Comparison of ENCODE assay signal across 8 cellular contexts in genomic region chr12:48865441-48866290, GRCh38. TPM values are rescaled to one million over a fixed set of nuclear protein-coding genes. Genes with fewer than 3 reads are reported as not detected.
A peak's percentile ranks its signal among the peaks of the same experiment; 100 is the strongest.
DNase-seq lines count a peak whose midpoint lies in the region; ATAC-seq and TF ChIP-seq lines count a peak whose summit lies in the region.

RND1 (minus strand) TSS chr12:48865870; CDS start chr12:48865767, 103 bp downstream.

- H3K4me2 ChIP-seq in hepatocyte = peak within 1 kb of the TSS; percentile 76

- TF ChIP-seq POLR2A in GM18505 (IDR thresholded peaks at IDR 0.05; ENCODE audit: borderline replicate concordance, extremely low read depth, insufficient read depth, insufficient read length) = peak; percentile 99

- H2AFZ ChIP-seq in hepatocyte = peak within 1 kb of the TSS; percentile 23

- H3K4me1 ChIP-seq in hepatocyte (ENCODE audit: insufficient read depth) (no peaks in the 10 kb centered on the region), rectal smooth muscle tissue (ENCODE audit: control insufficient read depth, insufficient read depth, low read length) (peaks cover 3% of the 10 kb centered on the region)

- peaks cover 8% of the 10 kb centered on the region for H3K79me2 ChIP-seq in hepatocyte

- H3K36me3 ChIP-seq in hepatocyte (replicated peaks; ENCODE audit: insufficient read depth, low read depth) = no peaks in the 10 kb centered on the region
- no peaks in the 10 kb centered on the region for H3K36me3 ChIP-seq in rectal smooth muscle tissue (ENCODE audit: control insufficient read depth, insufficient read depth, low read length)

- H3K9me2 ChIP-seq in hepatocyte (replicated peaks; ENCODE audit: insufficient read depth) = no peaks in the 10 kb centered on the region

- peak within 1 kb of the TSS; percentile 51 for H3K4me3 ChIP-seq in astrocyte of the spinal cord (ENCODE audit: low read depth, low read length)
- H3K4me3 ChIP-seq in hepatocyte = peak within 1 kb of the TSS; percentile 26
- H3K4me3 ChIP-seq in rectal smooth muscle tissue (ENCODE audit: low read length) = peak within 1 kb of the TSS; percentile 80

- H3K27me3 ChIP-seq in hepatocyte (no peaks in the 10 kb centered on the region), rectal smooth muscle tissue (ENCODE audit: control insufficient read depth, insufficient read depth, low read length) (peaks cover 13% of the 10 kb centered on the region)

- H3K9ac ChIP-seq in rectal smooth muscle tissue (ENCODE audit: low read length) = no peak within 1 kb of the TSS

- H4K20me1 ChIP-seq in hepatocyte (ENCODE audit: insufficient read depth, poor library complexity, severe bottlenecking) = peaks cover 2% of the 10 kb centered on the region

- in situ Hi-C loops in astrocyte of the spinal cord (cut with HindIII; ENCODE audit: low sequenced_read_pairs) = no loop called here

- DNase-seq in NCI-H187 treated with DMSO at 0.1 percent for 48 hours (lab: John Stamatoyannopoulos, UW) = peak; percentile 74
- peak; percentile 79 for DNase-seq in T-helper 9 cell
- peak; percentile 90 for DNase-seq in astrocyte of the spinal cord (ENCODE audit: low read depth, low spot score)
- peak; percentile 95 for DNase-seq in hepatocyte (ENCODE audit: low spot score)
- DNase-seq in OCI-M2 (lab: John Stamatoyannopoulos, UW; ENCODE audit: unreplicated experiment) = no peak

- 3% methylated on average over 19 of the region's 30 CpGs for WGBS in hepatocyte (ENCODE audit: low lambda C conversion rate, missing lambda C conversion rate)

- peak; percentile 13 for TF ChIP-seq CTCF in astrocyte of the spinal cord (IDR thresholded peaks at IDR 0.05; ENCODE audit: low read depth, low read length)
- no peak for TF ChIP-seq CTCF in hepatocyte (IDR thresholded peaks at IDR 0.05; ENCODE audit: poor library complexity)

- ATAC-seq in GM18505 (IDR thresholded peaks at IDR 0.05; ENCODE audit: unreplicated experiment) = peak; percentile 84
- ATAC-seq in HG02970 (IDR thresholded peaks at IDR 0.05; ENCODE audit: low FRiP score, unreplicated experiment) = peak; percentile 95

- H3K27ac ChIP-seq in hepatocyte (peak within 1 kb of the TSS; percentile 96), rectal smooth muscle tissue (ENCODE audit: low read depth, low read length) (no peak within 1 kb of the TSS)

- no peaks in the 10 kb centered on the region for H3K9me3 ChIP-seq in hepatocyte (ENCODE audit: low read depth)

RNA-seq across cellular contexts. Expression of gene RND1, which starts in this region (rescaled TPM):
- total RNA-seq in hepatocyte = 25.8 and 39.1 TPM in 2 replicates
- 78.5 and 99.1 TPM in 2 replicates for polyA plus RNA-seq in hepatocyte

Comparison
In these comparisons a context has a peak if more than half of its experiments do, and no peak if none do; other contexts are left out.
1. H3K4me3 ChIP-seq: peak in every context shown above with its lines; median percentile 80 in rectal smooth muscle tissue; 51 in astrocyte of the spinal cord; 26 in hepatocyte.